ENCODE assay signal across 28 cellular contexts in the genomic region with DNA sequence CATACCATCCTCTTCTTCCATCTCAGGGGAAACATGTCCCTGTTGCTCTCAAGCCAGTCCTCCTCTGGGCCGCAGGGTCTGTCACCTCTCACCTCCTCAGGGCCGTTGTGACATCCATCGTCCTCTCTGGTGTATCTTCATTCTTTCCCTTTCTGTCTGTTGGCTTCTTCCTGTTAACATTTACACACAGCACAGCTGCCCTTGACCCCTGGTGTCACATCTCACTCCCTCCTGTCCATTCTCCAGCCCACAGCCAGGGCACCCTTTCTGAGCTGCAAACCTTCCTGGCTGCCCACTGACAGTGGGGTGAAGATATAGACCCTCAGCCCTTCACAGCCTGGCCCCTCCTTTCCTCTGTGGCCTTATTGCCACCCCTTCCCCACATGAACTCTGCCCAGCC.
"Had no signal": no experiment of that assay in that cellular context is flagged by ENCODE, and none has a peak within 500 bp of the region (broad histone marks: within the 10 kb centered on the region; RNA-seq: fewer than 3 reads in every experiment).

No MANE protein-coding gene starts in this region.

- H3K27me3 Mint-ChIP-seq: progenitor cell of endocrine pancreas had no signal

- H3K9me3 ChIP-seq: esophagus muscularis mucosa, gastroesophageal sphincter, heart left ventricle, left lung, mucosa of descending colon, sigmoid colon, stomach, thoracic aorta, transverse colon, vagina had no signal

- H3K4me2 ChIP-seq: hepatocyte had no signal

- H3K9me3 Mint-ChIP-seq: stimulated activated effector memory CD8-positive, alpha-beta T cell treated with anti-CD3 and anti-CD28 coated beads, Interleukin-12 subunit alpha, Interleukin-12 subunit beta, amount 100 ng/mL, for 72 hours had no signal

- H3K4me1 Mint-ChIP-seq: mesothelial cell of epicardium; naive B cell; nephron; stimulated activated effector memory CD8-positive, alpha-beta T cell treated with anti-CD3 and anti-CD28 coated beads, Interleukin-12 subunit alpha, Interleukin-12 subunit beta, amount 100 ng/mL, for 72 hours had no signal

- H3K4me1 ChIP-seq: esophagus muscularis mucosa, foreskin keratinocyte, heart left ventricle, left lung, parathyroid adenoma, sigmoid colon, stomach, transverse colon had no signal

- H3K27ac Mint-ChIP-seq: mesothelial cell of epicardium; nephron; progenitor cell of endocrine pancreas; stimulated activated effector memory CD8-positive, alpha-beta T cell treated with anti-CD3 and anti-CD28 coated beads, Interleukin-12 subunit alpha, Interleukin-12 subunit beta, amount 100 ng/mL, for 72 hours had no signal

- H3K36me3 Mint-ChIP-seq: naive B cell; stimulated activated effector memory CD8-positive, alpha-beta T cell treated with anti-CD3 and anti-CD28 coated beads, Interleukin-12 subunit alpha, Interleukin-12 subunit beta, amount 100 ng/mL, for 72 hours had no signal

- H3K4me3 ChIP-seq: esophagus muscularis mucosa, gastroesophageal sphincter, heart left ventricle, hepatocyte, left lung, mucosa of descending colon, sigmoid colon, stomach, thoracic aorta, transverse colon, vagina had no signal

- FAIRE-seq: colon, endothelial cell of umbilical vein, kidney had no signal

- ATAC-seq: foreskin keratinocyte, gastroesophageal sphincter, heart left ventricle, left cardiac atrium, left lung, mucosa of descending colon had no signal

- H3K79me2 ChIP-seq: hepatocyte, parathyroid adenoma had no signal

- DNase-seq: cerebellar nuclear complex; effector CD8-positive, alpha-beta T cell; foreskin keratinocyte; heart left ventricle; kidney; left cardiac atrium; left lung; mesenchymal stem cell; mucosa of descending colon; naive B cell; sigmoid colon; stimulated activated CD4-positive, alpha-beta T cell treated with anti-CD3 and anti-CD28 coated beads, Interleukin-2, amount 100 ng/mL, for 24 hours; stimulated activated CD4-positive, alpha-beta T cell treated with anti-CD3 and anti-CD28 coated beads, Interleukin-4, amount 100 ng/mL, for 24 hours; stimulated activated naive CD4-positive, alpha-beta T cell treated with Interleukin-2 at 50 U/mL for 16 hours; stomach; transverse colon had no signal

- H3K36me3 ChIP-seq: esophagus muscularis mucosa, gastroesophageal sphincter, heart left ventricle, left lung, sigmoid colon, stomach, thoracic aorta, transverse colon, vagina had no signal

- H2AFZ ChIP-seq: hepatocyte, parathyroid adenoma had no signal

- H3K27ac ChIP-seq: esophagus muscularis mucosa, foreskin keratinocyte, gastroesophageal sphincter, heart left ventricle, hepatocyte, left lung, parathyroid adenoma, sigmoid colon, stomach, thoracic aorta, transverse colon, vagina had no signal

- H3K4me3 Mint-ChIP-seq: mesothelial cell of epicardium; naive B cell; nephron; stimulated activated effector memory CD8-positive, alpha-beta T cell treated with anti-CD3 and anti-CD28 coated beads, Interleukin-12 subunit alpha, Interleukin-12 subunit beta, amount 100 ng/mL, for 72 hours had no signal

- H3K27me3 ChIP-seq: esophagus muscularis mucosa, gastroesophageal sphincter, heart left ventricle, hepatocyte, left lung, sigmoid colon, transverse colon, vagina had no signal

- H3K9ac ChIP-seq: parathyroid adenoma had no signal
